ENCODE assay signal across 12 cellular contexts in genomic region chr6:72953901-72954494, GRCh38.
DNase-seq lines count a peak whose midpoint lies in the region; ATAC-seq, FAIRE-seq and TF ChIP-seq lines count a peak whose summit lies in the region.
"Had no signal": no experiment of that assay in that cellular context is flagged by ENCODE, and none has a peak within 500 bp of the region (broad histone marks: within the 10 kb centered on the region; RNA-seq: fewer than 3 reads in every experiment).

No MANE protein-coding gene starts in this region.

- H3K4me3 Mint-ChIP-seq in glutamatergic neuron (ENCODE audit: unreplicated experiment): no peak overlapping the region

- H3K27ac Mint-ChIP-seq in glutamatergic neuron (ENCODE audit: unreplicated experiment): no peak overlapping the region

- no peaks in the 10 kb centered on the region for H3K9me3 Mint-ChIP-seq in glutamatergic neuron (ENCODE audit: unreplicated experiment)
- H3K9me3 Mint-ChIP-seq: brain had no signal

- WGBS in psoas muscle, 3 donors: 23 to 73% (median 43%) methylated on average over 3 of the region's 3 CpGs

- H3K4me1 Mint-ChIP-seq in glutamatergic neuron (ENCODE audit: low read depth, unreplicated experiment): no peaks in the 10 kb centered on the region

- H3K27me3 Mint-ChIP-seq in glutamatergic neuron (ENCODE audit: unreplicated experiment): no peaks in the 10 kb centered on the region
- H3K27me3 Mint-ChIP-seq: brain had no signal

- TF ChIP-seq CTCF in epithelial cell of esophagus (IDR thresholded peaks at IDR 0.05; ENCODE audit: insufficient read depth, low read depth, low read length, missing control alignments) (no peak), psoas muscle (IDR thresholded peaks at IDR 0.05) (no peak), glutamatergic neuron (IDR thresholded peaks at IDR 0.05; ENCODE audit: partially characterized antibody, unreplicated experiment) (no peak)

- H3K27me3 ChIP-seq in psoas muscle (ENCODE audit: insufficient read depth in 3 of 3, low read length in 2 of 3) (no peaks in the 10 kb centered on the region), MG63 (no peaks in the 10 kb centered on the region)

- peaks cover 60% of the 10 kb centered on the region for H3K4me1 ChIP-seq in psoas muscle

- ATAC-seq in psoas muscle (no peak), Right ventricle myocardium inferior (no peak)

- intact Hi-C loops in psoas muscle (cut with DNase I) (loop anchor here (5.0 to 10.0 kb wide), 2 partner anchors 87 to 199 kb away; no protein-coding TSS in a partner anchor), Right ventricle myocardium inferior (cut with DNase I) (no loop called here)

- DNase-seq in GM19239 (ENCODE audit: insufficient read length, low spot score): no peak
- peak; percentile 62 for DNase-seq in OCI-M1 (lab: John Stamatoyannopoulos, UW)
- DNase-seq in epithelial cell of esophagus (ENCODE audit: low read depth): peak; percentile 54
- no peak for DNase-seq in psoas muscle
- no peak for DNase-seq in Right ventricle myocardium inferior (ENCODE audit: missing footprints)
- DNase-seq in glutamatergic neuron: no peak
- no peak for DNase-seq in stimulated activated naive CD4-positive, alpha-beta T cell treated with Interleukin-2 at 50 U/mL for 16 hours (lab: John Stamatoyannopoulos, UW)
- no peak for DNase-seq in MG63
- DNase-seq: activated CD4-positive, alpha-beta T cell treated with anti-CD3 and anti-CD28 coated beads for 48 hours; KBM-7; T-helper 1 cell had no signal

- H3K36me3 ChIP-seq in psoas muscle (ENCODE audit: insufficient read depth in 1 of 2, low read depth in 1 of 2) (no peaks in the 10 kb centered on the region), MG63 (no peaks in the 10 kb centered on the region)

- no peak overlapping the region for H3K4me3 ChIP-seq in epithelial cell of esophagus (ENCODE audit: low read length)
- no peak overlapping the region for H3K4me3 ChIP-seq in psoas muscle
- H3K4me3 ChIP-seq in MG63: no peak overlapping the region

- H3K36me3 Mint-ChIP-seq in glutamatergic neuron (ENCODE audit: unreplicated experiment): no peaks in the 10 kb centered on the region
- H3K36me3 Mint-ChIP-seq: brain had no signal

- no peaks in the 10 kb centered on the region for H3K9me3 ChIP-seq in psoas muscle
- no peaks in the 10 kb centered on the region for H3K9me3 ChIP-seq in MG63

- H3K27ac ChIP-seq in psoas muscle: peak overlapping the region; percentile 92

- peak; percentile 40 for FAIRE-seq in GM19239 (lab: Jason Lieb, UNC)

Comparison
In these comparisons a context has a peak if more than half of its experiments do, and no peak if none do; other contexts are left out.
1. DNase-seq: peak in OCI-M1 (single experiment) and epithelial cell of esophagus (single experiment); none in GM19239 (single experiment), psoas muscle (0 of 2), Right ventricle myocardium inferior (single experiment), glutamatergic neuron (single experiment), stimulated activated naive CD4-positive, alpha-beta T cell treated with Interleukin-2 at 50 U/mL for 16 hours (single experiment) and MG63 (single experiment).